Comparison of ENCODE assay signal across 15 cellular contexts in genomic region chr14:61491876-61492440, GRCh38.
DNase-seq lines count a peak whose midpoint lies in the region; ATAC-seq and TF ChIP-seq lines count a peak whose summit lies in the region.
"Had no signal": no experiment of that assay in that cellular context is flagged by ENCODE, and none has a peak within 500 bp of the region (broad histone marks: within the 10 kb centered on the region; RNA-seq: fewer than 3 reads in every experiment).

No MANE protein-coding gene starts in this region.

- peak overlapping the region; percentile 39; the same call in 1 of the 2 replicates for H2AFZ ChIP-seq in OCI-LY7 (ENCODE audit: low read length)

- no peaks in the 10 kb centered on the region for H3K9me2 ChIP-seq in OCI-LY7 (ENCODE audit: insufficient read depth, low read length)

- H3K27ac Mint-ChIP-seq in T-helper 17 cell, result no peak overlapping the region

- no peak overlapping the region for H3K4me3 ChIP-seq in OCI-LY7 (ENCODE audit: low read depth, low read length, poor library complexity, severe bottlenecking)
- H3K4me3 ChIP-seq in heart left ventricle, result no peak overlapping the region
- no peak overlapping the region for H3K4me3 ChIP-seq in A673 (ENCODE audit: low read depth, low read length, poor library complexity, severe bottlenecking)
- H3K4me3 ChIP-seq: SK-N-MC, skin epidermis, uterus had no signal

- POLR2A ChIA-PET in OCI-LY7 (lab: Charles Lee) (interaction anchor here (0.5 to 17.0 kb wide), 7 partner anchors 10 to 345 kb away, joined by 3 to 333 read pairs (median 4); no protein-coding TSS in a partner anchor), A673 (lab: Charles Lee; ENCODE audit: low non-redundant PET) (no interaction called here)

- intact Hi-C loops in OCI-LY7 (cut with micrococcal nuclease; ENCODE audit: unreplicated experiment), result no loop called here
- intact Hi-C loops in heart left ventricle (cut with DNase I), result no loop called here
- intact Hi-C loops in A673 (cut with micrococcal nuclease; ENCODE audit: unreplicated experiment), result no loop called here

- H3K27me3 ChIP-seq in heart left ventricle (no peaks in the 10 kb centered on the region), A673 (replicated peaks; ENCODE audit: insufficient read depth, low read depth, low read length, poor library complexity) (no peaks in the 10 kb centered on the region)
- H3K27me3 ChIP-seq: uterus had no signal

- CTCF ChIA-PET in OCI-LY7 (lab: Charles Lee; ENCODE audit: unreplicated experiment), result interaction anchor here (1.0 kb wide), 1 partner anchor 10 kb away, joined by 5 read pairs; no protein-coding TSS in a partner anchor
- CTCF ChIA-PET in A673 (lab: Charles Lee), result no interaction called here

- H4K20me1 ChIP-seq in OCI-LY7 (ENCODE audit: insufficient read depth, low read length), result no peaks in the 10 kb centered on the region

- no peaks in the 10 kb centered on the region for H3K79me2 ChIP-seq in OCI-LY7 (ENCODE audit: insufficient read depth, low read depth, low read length)

- peak overlapping the region; percentile 74; the same call in 1 of the 2 replicates for H3K27ac ChIP-seq in C4-2B
- no peak overlapping the region for H3K27ac ChIP-seq in OCI-LY7 (ENCODE audit: low read depth, low read length, poor library complexity, severe bottlenecking)
- H3K27ac ChIP-seq in heart left ventricle, result peak overlapping the region in 5 of 12 donors; percentile 39 to 92 (median 59)
- H3K27ac ChIP-seq in A673 (ENCODE audit: low read depth, low read length, poor library complexity, severe bottlenecking), result no peak overlapping the region
- H3K27ac ChIP-seq: SK-N-MC had no signal

- TF ChIP-seq CTCF in C4-2B (conservative IDR thresholded peaks at IDR 0.05) (no peak), OCI-LY7 (conservative IDR thresholded peaks at IDR 0.05; ENCODE audit: low read length) (no peak), heart left ventricle (IDR thresholded peaks at IDR 0.05) (no peak), A673 (conservative IDR thresholded peaks at IDR 0.05; ENCODE audit: low read depth, low read length) (no peak)

- no peaks in the 10 kb centered on the region for H3K27me3 Mint-ChIP-seq in T-helper 17 cell

- no peak for TF ChIP-seq POLR2A in heart left ventricle (IDR thresholded peaks at IDR 0.05)

- H3K36me3 Mint-ChIP-seq in T-helper 17 cell (ENCODE audit: low read depth), result peaks cover 12% of the 10 kb centered on the region

- BruUV-seq in OCI-LY7 (replicated peaks; lab: Mats Ljungman, UMichigan), result no TSS peak
- no TSS peak for BruUV-seq in A673 (replicated peaks; lab: Mats Ljungman, UMichigan)

- H3K4me1 ChIP-seq in OCI-LY7 (ENCODE audit: insufficient read depth, low read length, poor library complexity, severe bottlenecking) (peaks cover 45% of the 10 kb centered on the region), heart left ventricle (peaks cover 0 to 66% (median 22%) of the 10 kb centered on the region in 12 donors), A673 (ENCODE audit: insufficient read depth, low read length, poor library complexity, severe bottlenecking) (no peaks in the 10 kb centered on the region)
- H3K4me1 ChIP-seq: uterus had no signal

- H3K4me1 Mint-ChIP-seq in T-helper 17 cell, result peaks cover 22% of the 10 kb centered on the region

- no peaks in the 10 kb centered on the region; the same call in 1 of the 2 replicates for H3K9me3 ChIP-seq in OCI-LY7 (ENCODE audit: low read length)
- H3K9me3 ChIP-seq in heart left ventricle, result no peaks in the 10 kb centered on the region
- H3K9me3 ChIP-seq in T-helper 17 cell (ENCODE audit: control insufficient read depth, low read length, poor library complexity, severe bottlenecking), result no peaks in the 10 kb centered on the region
- H3K9me3 ChIP-seq in A673 (ENCODE audit: low read depth, low read length, poor library complexity, severe bottlenecking), result no peaks in the 10 kb centered on the region
- H3K9me3 ChIP-seq: uterus had no signal

- ATAC-seq in heart left ventricle (peak in 3 of 4 donors; percentile 56 to 70 (median 59)), GM19455 (IDR thresholded peaks at IDR 0.05; ENCODE audit: unreplicated experiment) (no peak), T-helper 17 cell (no peak)

- no peak for DNase-seq in OCI-LY7 (ENCODE audit: low spot score)
- peak in 2 of 5 donors; percentile 45 to 46 for DNase-seq in heart left ventricle
- DNase-seq in pons (ENCODE audit: low spot score), result peak; percentile 59
- DNase-seq in activated T-cell treated with anti-CD3 and anti-CD28 coated beads, Interleukin-2, amount 50 U/mL, for 48 hours, result no peak
- DNase-seq in T-helper 17 cell, result no peak
- DNase-seq in A673 (ENCODE audit: low spot score), result no peak
- DNase-seq: DMS79, midbrain, NCI-H1436 treated with DMSO at 0.1 percent for 48 hours, NCI-H226, uterus had no signal

- no peak overlapping the region for H3K4me3 Mint-ChIP-seq in T-helper 17 cell

- H3K36me3 ChIP-seq in OCI-LY7 (ENCODE audit: insufficient read depth, low read length), result no peaks in the 10 kb centered on the region
- H3K36me3 ChIP-seq in heart left ventricle, result peaks cover 0 to 26% (median 3%) of the 10 kb centered on the region in 9 donors
- no peaks in the 10 kb centered on the region for H3K36me3 ChIP-seq in A673 (ENCODE audit: insufficient read depth, low read length, poor library complexity, severe bottlenecking)
- H3K36me3 ChIP-seq: uterus had no signal

- no peak overlapping the region for H3K4me2 ChIP-seq in OCI-LY7 (ENCODE audit: low read length)

- 80 to 89% (median 86%) methylated on average over 5 of the region's 5 CpGs for WGBS in heart left ventricle, 4 donors

Comparison
In these comparisons a context has a peak if more than half of its experiments do, and no peak if none do; other contexts are left out.
1. ATAC-seq: peak in heart left ventricle (3 of 4); none in GM19455 (single experiment) and T-helper 17 cell (single experiment).